ENCODE assay signal across 17 cellular contexts in the genomic region with DNA sequence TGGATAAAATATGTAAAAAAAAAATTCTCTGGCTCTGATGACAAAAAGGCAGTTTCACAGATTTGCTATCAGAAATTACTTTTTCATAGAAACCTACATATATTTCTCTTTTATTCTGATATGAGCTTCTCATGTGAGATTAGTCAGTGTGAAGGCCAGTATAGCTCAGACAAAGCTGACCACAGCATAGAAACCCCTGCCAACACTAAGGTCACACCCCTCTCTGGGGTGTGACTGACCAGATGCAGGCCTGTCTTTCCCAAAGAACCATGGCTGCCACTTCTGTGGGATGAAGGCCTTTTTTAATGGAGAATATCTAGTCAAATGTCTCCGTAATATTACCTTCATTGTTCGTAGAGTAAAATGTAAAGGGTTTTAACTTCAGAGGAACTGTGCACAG.
DNase-seq lines count a peak whose midpoint lies in the region; ATAC-seq and TF ChIP-seq lines count a peak whose summit lies in the region.
"Had no signal": no experiment of that assay in that cellular context is flagged by ENCODE, and none has a peak within 500 bp of the region (broad histone marks: within the 10 kb centered on the region; RNA-seq: fewer than 3 reads in every experiment).

No MANE protein-coding gene starts in this region.

- DNase-seq in LHCN-M2 (ENCODE audit: low read depth) (peak; percentile 6), left lung (no peak), myocyte (ENCODE audit: low read depth) (peak; percentile 71), DMS79 (lab: John Stamatoyannopoulos, UW) (no peak), glomerular visceral epithelial cell (ENCODE audit: extremely low spot score) (no peak), OCI-M2 (lab: John Stamatoyannopoulos, UW; ENCODE audit: unreplicated experiment) (no peak), T-helper 1 cell (no peak)
- DNase-seq: 8988T; C1 segment of cervical spinal cord; Calu3; CD4-positive, alpha-beta memory T cell; COR-L47; DMS53; DND-41; GM23248; H7; HCEC 1CT had no signal

- no peaks in the 10 kb centered on the region for H3K36me3 ChIP-seq in left lung

- TF ChIP-seq CTCF in left lung (IDR thresholded peaks at IDR 0.05): no peak

- H3K4me1 ChIP-seq in left lung: no peaks in the 10 kb centered on the region

- no peak overlapping the region for H3K4me3 ChIP-seq in left lung
- H3K4me3 ChIP-seq: GM23248 had no signal

- no peaks in the 10 kb centered on the region for H3K9me3 ChIP-seq in left lung

- H3K27ac ChIP-seq in left lung: no peak overlapping the region
- H3K27ac ChIP-seq: GM23248 had no signal

- ATAC-seq in left lung: peak; percentile 31

- intact Hi-C loops in left lung (cut with DNase I): no loop called here

- H3K27me3 ChIP-seq in left lung: no peaks in the 10 kb centered on the region

Comparison
In these comparisons a context has a peak if more than half of its experiments do, and no peak if none do; other contexts are left out.
1. DNase-seq: peak in LHCN-M2 (single experiment) and myocyte (single experiment); none in left lung (0 of 2), DMS79 (single experiment), glomerular visceral epithelial cell (single experiment), OCI-M2 (single experiment) and T-helper 1 cell (0 of 5).